ENCODE assay signal across 7 cellular contexts in genomic region chr12:12731178-12731577, GRCh38. TPM values are rescaled to one million over a fixed set of nuclear protein-coding genes. Genes with fewer than 3 reads are reported as not detected.
"Had no signal": no experiment of that assay in that cellular context is flagged by ENCODE, and none has a peak within 500 bp of the region (broad histone marks: within the 10 kb centered on the region; RNA-seq: fewer than 3 reads in every experiment).

No MANE protein-coding gene starts in this region.

- H3K9ac ChIP-seq: GM23248 had no signal

- H3K27me3 Mint-ChIP-seq: IgD-negative memory B cell had no signal

- DNase-seq: GM23248, GOT3, H7, KBM-7 had no signal

- ATAC-seq: HCT116 had no signal

- H3K27ac ChIP-seq: GM23248 had no signal

- H3K36me3 Mint-ChIP-seq: IgD-negative memory B cell had no signal

- H3K4me3 Mint-ChIP-seq: IgD-negative memory B cell had no signal

- H3K4me3 ChIP-seq: GM23248, HAP-1 had no signal

- H3K9me3 Mint-ChIP-seq: IgD-negative memory B cell had no signal

- H3K9me3 ChIP-seq: HAP-1 had no signal

RNA-seq across cellular contexts. Expression of gene GPR19, which starts 35.2 kb away (rescaled TPM):
- total RNA-seq: GM23248 had no signal
